1 cellular context compared by ENCODE assay signal in genomic region chr14:57268161-57269067, GRCh38.
A peak's percentile ranks its signal among the peaks of the same experiment; 100 is the strongest.
TF ChIP-seq lines count a peak whose summit lies in the region.

TSS of gene AP5M1 (plus strand) at chr14:57268971. CDS start at chr14:57269315, 344 bp downstream.
TSS of gene EXOC5 (minus strand) at chr14:57268905. CDS start at chr14:57268648, 257 bp downstream.

TF ChIP-seq in WTC11, 78 proteins besides CTCF, POLR2A, EP300 and RAD21 (continued from another document):
- peak; percentile 79; the same call in 1 of the 2 replicates for TF ChIP-seq ARID4B (CRISPR knock-in tag; IDR thresholded peaks at IDR 0.05; ENCODE audit: borderline replicate concordance)
- peak; percentile 95 for TF ChIP-seq HMGXB4 (CRISPR knock-in tag; IDR thresholded peaks at IDR 0.05)
